ENCODE assay signal across 8 cellular contexts in the genomic region with DNA sequence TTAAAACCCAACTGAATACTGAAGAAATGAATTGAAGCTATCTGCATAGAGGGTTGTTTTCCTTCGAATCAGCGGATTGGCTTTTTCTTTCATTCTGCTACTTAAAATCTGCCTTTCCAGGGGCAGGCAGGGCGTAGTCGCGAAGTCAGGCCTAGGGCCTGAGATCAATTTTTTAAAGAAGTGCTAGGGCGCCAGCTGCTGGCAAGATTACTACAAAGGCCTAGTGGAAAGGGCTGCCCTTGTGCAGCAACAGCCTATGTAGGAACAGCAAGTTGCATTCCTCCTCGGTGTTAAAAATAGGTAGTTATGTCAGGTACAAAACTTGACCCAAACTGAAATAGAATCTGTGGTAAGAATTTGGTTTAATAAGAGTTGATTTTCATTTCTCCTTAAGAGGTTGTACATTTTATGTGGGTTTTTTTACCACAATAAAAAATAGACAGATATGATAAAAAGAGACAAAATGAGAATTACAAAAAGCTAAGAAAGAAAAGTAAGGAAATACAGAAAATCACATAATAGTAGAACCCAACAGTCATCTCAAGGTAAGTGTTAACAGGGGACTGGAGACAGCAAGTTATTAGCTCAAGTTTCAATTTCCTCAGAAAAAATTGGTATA. TPM values are rescaled to one million over a fixed set of nuclear protein-coding genes. Genes with fewer than 3 reads are reported as not detected.
A peak's percentile ranks its signal among the peaks of the same experiment; 100 is the strongest.
DNase-seq lines count a peak whose midpoint lies in the region; ATAC-seq and TF ChIP-seq lines count a peak whose summit lies in the region.

No MANE protein-coding gene starts in this region.

- ATAC-seq in RWPE2 (ENCODE audit: low read depth), result 0 out of 3 replicates have a peak, but pooled peaks have one; percentile 54
- peak; percentile 63 for ATAC-seq in sciatic nerve
- no peak for ATAC-seq in omental fat pad (ENCODE audit: low FRiP score)
- no peak for ATAC-seq in GM21515 (IDR thresholded peaks at IDR 0.05; ENCODE audit: unreplicated experiment)

- H3K9me3 ChIP-seq in RWPE2 (ENCODE audit: severe bottlenecking), result no peaks in the 10 kb centered on the region

- TF ChIP-seq CTCF in RWPE2 (IDR thresholded peaks at IDR 0.05; ENCODE audit: poor library complexity, severe bottlenecking), result peak; percentile 60
- peak; percentile 48 for TF ChIP-seq CTCF in fibroblast of pulmonary artery (IDR thresholded peaks at IDR 0.05; ENCODE audit: low read length, missing control alignments)
- no peak for TF ChIP-seq CTCF in omental fat pad (IDR thresholded peaks at IDR 0.05)

- H3K27me3 ChIP-seq in RWPE2 (ENCODE audit: insufficient read depth, poor library complexity, severe bottlenecking), result no peaks in the 10 kb centered on the region

- no peaks in the 10 kb centered on the region for H3K4me1 ChIP-seq in RWPE2 (ENCODE audit: insufficient read depth, poor library complexity, severe bottlenecking)

- peak; percentile 65 for DNase-seq in DMS 273 (lab: John Stamatoyannopoulos, UW; ENCODE audit: unreplicated experiment)
- no peak for DNase-seq in DMS 273 treated with DMSO at 0.1 percent for 48 hours (lab: John Stamatoyannopoulos, UW)
- peak; percentile 95 for DNase-seq in HT-29 (ENCODE audit: low spot score)
- DNase-seq in RWPE2 (ENCODE audit: low spot score), result no peak
- peak; percentile 43 for DNase-seq in fibroblast of pulmonary artery (ENCODE audit: low read depth)
- DNase-seq in sciatic nerve (ENCODE audit: low spot score), result no peak
- DNase-seq in omental fat pad (ENCODE audit: low spot score), result no peak

- intact Hi-C loops in sciatic nerve (cut with DNase I), result no loop called here

- H3K27ac ChIP-seq in RWPE2 (ENCODE audit: poor library complexity, severe bottlenecking), result no peak overlapping the region

- H3K36me3 ChIP-seq in RWPE2 (ENCODE audit: low read depth), result no peaks in the 10 kb centered on the region

- H3K4me3 ChIP-seq in RWPE2 (ENCODE audit: severe bottlenecking), result no peak overlapping the region
- no peak overlapping the region for H3K4me3 ChIP-seq in fibroblast of pulmonary artery (replicated peaks; ENCODE audit: low read depth, low read length)

RNA-seq across cellular contexts. Expression of a gene that starts 9.5 kb away (rescaled TPM):
- not detected in 2 replicates for total RNA-seq in HT-29 (2014; rRNA removed; shearing (Covaris generic))
- total RNA-seq in sciatic nerve (not detected), omental fat pad (1 to 10 TPM in 1 of 4 donors, not detected in 3; 1.3 TPM)

RNA-seq across cellular contexts. Expression of a gene that starts 28.9 kb away (rescaled TPM):
- 4.1 and 5.4 TPM in 2 replicates for total RNA-seq in HT-29 (2014; rRNA removed; shearing (Covaris generic))
- not detected for total RNA-seq in sciatic nerve
- total RNA-seq in omental fat pad, result not detected

Comparison
In these comparisons a context has a peak if more than half of its experiments do, and no peak if none do; other contexts are left out.
1. DNase-seq: peak in DMS 273 (single experiment), HT-29 (single experiment) and fibroblast of pulmonary artery (single experiment); none in DMS 273 treated with DMSO at 0.1 percent for 48 hours (single experiment), RWPE2 (single experiment), sciatic nerve (single experiment) and omental fat pad (single experiment).
2. ATAC-seq: peak in RWPE2 (single experiment) and sciatic nerve (single experiment); none in omental fat pad (single experiment) and GM21515 (single experiment).
3. CTCF ChIP-seq: peak in RWPE2 (single experiment) and fibroblast of pulmonary artery (single experiment); none in omental fat pad (0 of 3).